Comparison of ENCODE assay signal across 2 cellular contexts in genomic region chr17:8300226-8300625, GRCh38.
TF ChIP-seq lines count a peak whose summit lies in the region.

No MANE protein-coding gene starts in this region.

TF ChIP-seq in HEK293, 187 proteins besides CTCF, POLR2A, EP300 and RAD21:
- TF ChIP-seq ZNF513 (tag by site-specific recombination; IDR thresholded peaks at IDR 0.05), result peak; percentile 87
- TF ChIP-seq ZNF132 (tag by site-specific recombination; IDR thresholded peaks at IDR 0.05; ENCODE audit: borderline replicate concordance), result no peak
- TF ChIP-seq ZBTB17 (tag by site-specific recombination; IDR thresholded peaks at IDR 0.05), result peak; percentile 80; the same call in 1 of the 2 replicates
- TF ChIP-seq ZNF366 (tag by site-specific recombination; conservative IDR thresholded peaks at IDR 0.05), result peak; percentile 88
- 0 out of 2 replicates have a peak, but pooled peaks have one; percentile 14 for TF ChIP-seq ZBTB48 (tag by site-specific recombination; IDR thresholded peaks at IDR 0.05)
TF ChIP-seq in HEK293: peak in this region for 4.

TF ChIP-seq in WTC11, 78 proteins besides CTCF, POLR2A, EP300 and RAD21 (continued from another document):
- TF ChIP-seq ZNF512 (CRISPR knock-in tag; IDR thresholded peaks at IDR 0.05; ENCODE audit: borderline replicate concordance), result 0 out of 2 replicates have a peak, but pooled peaks have one; percentile 21
TF ChIP-seq in WTC11: peak in this region for 1.
